ENCODE assay signal across 19 cellular contexts in the genomic region with DNA sequence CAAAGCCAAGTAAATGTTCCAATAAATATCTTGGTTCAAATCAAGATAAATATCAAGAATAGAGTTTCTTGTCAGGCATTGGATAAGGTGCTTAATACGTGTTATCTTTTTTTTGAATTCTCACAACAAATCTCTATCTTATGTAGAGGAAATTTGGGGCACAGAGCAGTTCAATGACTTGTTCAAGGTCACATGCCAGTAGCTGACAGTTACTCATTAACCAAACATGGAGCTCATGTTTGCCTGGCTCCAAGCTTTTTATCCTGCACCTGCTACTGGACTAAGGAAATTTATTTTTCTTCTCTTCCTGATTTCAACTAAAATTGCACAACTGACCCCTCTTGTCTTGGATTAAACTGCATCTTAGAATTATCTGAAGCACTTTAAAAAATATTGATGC.
DNase-seq lines count a peak whose midpoint lies in the region; ATAC-seq lines count a peak whose summit lies in the region.
"Had no signal": no experiment of that assay in that cellular context is flagged by ENCODE, and none has a peak within 500 bp of the region (broad histone marks: within the 10 kb centered on the region; RNA-seq: fewer than 3 reads in every experiment).

No MANE protein-coding gene starts in this region.

- H3K9me3 Mint-ChIP-seq in memory B cell = no peaks in the 10 kb centered on the region
- H3K9me3 Mint-ChIP-seq: CD4-positive, CD25-positive, alpha-beta regulatory T cell; GM23338 had no signal

- DNase-seq in HuH-7.5 (ENCODE audit: low spot score) (peak; percentile 11), kidney tubule cell (ENCODE audit: low spot score) (peak; percentile 9), memory B cell (ENCODE audit: low spot score in 2 of 2) (no peak), AG08395 (ENCODE audit: low spot score) (no peak), activated T-cell treated with anti-CD3 and anti-CD28 coated beads for 4 hours (no peak)
- DNase-seq in activated CD4-positive, alpha-beta T cell treated with anti-CD3 and anti-CD28 coated beads for 4 hours = no peak
- DNase-seq: CD4-positive, CD25-positive, alpha-beta regulatory T cell; DMS 273 treated with DMSO at 0.1 percent for 48 hours; IMR-90; NCI-H1105; NCI-H2029 treated with DMSO at 0.1 percent for 48 hours; NCI-H226; NCI-H510A treated with DMSO at 0.1 percent for 48 hours; NCI-H774; NK-92 treated with Interleukin-12 subunit alpha and Interleukin-12 subunit beta, amount 100 ng/mL, for 24 hours had no signal

- H3K36me3 Mint-ChIP-seq in memory B cell = peaks cover 11% of the 10 kb centered on the region
- H3K36me3 Mint-ChIP-seq: CD4-positive, CD25-positive, alpha-beta regulatory T cell had no signal

- H3K4me1 Mint-ChIP-seq in memory B cell = peaks cover 7% of the 10 kb centered on the region

- no peak overlapping the region for H3K4me3 Mint-ChIP-seq in memory B cell
- H3K4me3 Mint-ChIP-seq: CD4-positive, CD25-positive, alpha-beta regulatory T cell; GM23338 had no signal

- H3K27ac Mint-ChIP-seq in memory B cell = peak overlapping the region; percentile 67
- H3K27ac Mint-ChIP-seq: CD4-positive, CD25-positive, alpha-beta regulatory T cell; GM23338 had no signal

- no peaks in the 10 kb centered on the region for H3K27me3 Mint-ChIP-seq in memory B cell
- H3K27me3 Mint-ChIP-seq: CD4-positive, CD25-positive, alpha-beta regulatory T cell had no signal

- no peak for ATAC-seq in memory B cell (ENCODE audit: low read depth)
- no peak for ATAC-seq in GM21447 (IDR thresholded peaks at IDR 0.05; ENCODE audit: unreplicated experiment)
- ATAC-seq: GM23338, Panc1, SK-N-SH treated with all-trans-retinoic acid at 6 μM for 48 hours had no signal

Comparison
In these comparisons a context has a peak if more than half of its experiments do, and no peak if none do; other contexts are left out.
1. DNase-seq: peak in HuH-7.5 (single experiment) and kidney tubule cell (single experiment); none in memory B cell (0 of 2), AG08395 (single experiment), activated T-cell treated with anti-CD3 and anti-CD28 coated beads for 4 hours (single experiment) and activated CD4-positive, alpha-beta T cell treated with anti-CD3 and anti-CD28 coated beads for 4 hours (0 of 2).